19 cellular contexts compared by ENCODE assay signal in genomic region chr14:71437870-71438269, GRCh38.
DNase-seq lines count a peak whose midpoint lies in the region; ATAC-seq and TF ChIP-seq lines count a peak whose summit lies in the region.
"Had no signal": no experiment of that assay in that cellular context is flagged by ENCODE, and none has a peak within 500 bp of the region (broad histone marks: within the 10 kb centered on the region; RNA-seq: fewer than 3 reads in every experiment).

No MANE protein-coding gene starts in this region.

- H3K36me3 ChIP-seq in ACC112 (ENCODE audit: insufficient read depth, low read length): no peaks in the 10 kb centered on the region; the same call in 1 of the 2 replicates
- H3K36me3 ChIP-seq: vagina had no signal

- peak overlapping the region; percentile 81 for H3K27ac Mint-ChIP-seq in HFFc6
- H3K27ac Mint-ChIP-seq in brain: peak overlapping the region in 4 of 5 experiments; percentile 6 to 90 (median 38)
- peak overlapping the region; percentile 2 for H3K27ac Mint-ChIP-seq in memory B cell
- H3K27ac Mint-ChIP-seq: activated CD4-positive, alpha-beta memory T cell treated with anti-CD3 and anti-CD28 coated beads for 36 hours; activated T-cell treated with anti-CD3 and anti-CD28 coated beads, Interleukin-2, amount 50 U/mL, for 24 hours had no signal

- peaks cover 1% of the 10 kb centered on the region; the same call in 1 of the 2 replicates for H3K27me3 Mint-ChIP-seq in HFFc6 (ENCODE audit: insufficient read depth)
- H3K27me3 Mint-ChIP-seq in brain: no peaks in the 10 kb centered on the region
- no peaks in the 10 kb centered on the region for H3K27me3 Mint-ChIP-seq in memory B cell
- H3K27me3 Mint-ChIP-seq: activated CD4-positive, alpha-beta memory T cell treated with anti-CD3 and anti-CD28 coated beads for 36 hours; activated T-cell treated with anti-CD3 and anti-CD28 coated beads, Interleukin-2, amount 50 U/mL, for 24 hours; CD8-positive, alpha-beta memory T cell had no signal

- TF ChIP-seq CTCF in HFFc6 (IDR thresholded peaks at IDR 0.05): no peak
- no peak for TF ChIP-seq CTCF in brain (conservative IDR thresholded peaks at IDR 0.05)

- H3K36me3 Mint-ChIP-seq in HFFc6 (ENCODE audit: low read depth) (peaks cover 17% of the 10 kb centered on the region), brain (peaks cover 8% of the 10 kb centered on the region), memory B cell (peaks cover 18% of the 10 kb centered on the region)

- no peak for ATAC-seq in memory B cell (ENCODE audit: low read depth)

- no peak overlapping the region for H2AFZ ChIP-seq in ACC112 (ENCODE audit: low read length, unreplicated experiment)
- H2AFZ ChIP-seq: hepatocyte had no signal

- peak overlapping the region; percentile 48; the same call in 1 of the 2 replicates for H3K4me3 ChIP-seq in ACC112 (ENCODE audit: low read depth, low read length)
- H3K4me3 ChIP-seq: hepatocyte, vagina had no signal

- H3K4me3 Mint-ChIP-seq in HFFc6: peak overlapping the region; percentile 72
- peak overlapping the region in 2 of 5 experiments; percentile 1 to 46 for H3K4me3 Mint-ChIP-seq in brain
- H3K4me3 Mint-ChIP-seq in memory B cell: no peak overlapping the region
- H3K4me3 Mint-ChIP-seq: activated CD4-positive, alpha-beta memory T cell treated with anti-CD3 and anti-CD28 coated beads for 36 hours; activated T-cell treated with anti-CD3 and anti-CD28 coated beads, Interleukin-2, amount 50 U/mL, for 24 hours had no signal

- DNase-seq in HFFc6 (peak; percentile 20), memory B cell (ENCODE audit: low spot score in 2 of 2) (no peak), iPS-NIHi11 (ENCODE audit: low spot score) (no peak), NAMALWA (ENCODE audit: low spot score) (no peak), NCI-H524 treated with DMSO at 0.1 percent for 48 hours (lab: John Stamatoyannopoulos, UW) (no peak), NCI-H187 (lab: John Stamatoyannopoulos, UW) (no peak)
- DNase-seq: activated CD4-positive, alpha-beta memory T cell treated with anti-CD3 and anti-CD28 coated beads for 36 hours; activated naive CD4-positive, alpha-beta T cell treated with anti-CD3 and anti-CD28 coated beads, Interleukin-2, amount 50 U/mL, for 16 hours; activated T-cell treated with anti-CD3 and anti-CD28 coated beads, Interleukin-2, amount 50 U/mL, for 24 hours; CD8-positive, alpha-beta memory T cell; effector memory CD4-positive, alpha-beta T cell; EL; NCI-H1436; NCI-H510A treated with DMSO at 0.1 percent for 48 hours; stimulated activated CD4-positive, alpha-beta T cell treated with anti-CD3 and anti-CD28 coated beads, Interleukin-2, amount 100 ng/mL, for 24 hours had no signal

- peaks cover 46% of the 10 kb centered on the region for H3K79me2 ChIP-seq in ACC112 (ENCODE audit: control insufficient read depth, insufficient read depth, low read length, unreplicated experiment)

- H3K9me3 Mint-ChIP-seq in HFFc6: no peaks in the 10 kb centered on the region
- peaks cover 0 to 6% (median 0%) of the 10 kb centered on the region in 5 experiments for H3K9me3 Mint-ChIP-seq in brain
- no peaks in the 10 kb centered on the region for H3K9me3 Mint-ChIP-seq in memory B cell
- H3K9me3 Mint-ChIP-seq: activated CD4-positive, alpha-beta memory T cell treated with anti-CD3 and anti-CD28 coated beads for 36 hours; activated T-cell treated with anti-CD3 and anti-CD28 coated beads, Interleukin-2, amount 50 U/mL, for 24 hours had no signal

- H3K27me3 ChIP-seq in ACC112 (ENCODE audit: insufficient read depth, low read length): no peaks in the 10 kb centered on the region
- H3K27me3 ChIP-seq: hepatocyte, vagina had no signal

- peaks cover 34% of the 10 kb centered on the region for H3K4me1 ChIP-seq in ACC112 (ENCODE audit: control insufficient read depth, insufficient read depth, low read length, unreplicated experiment)

- peak overlapping the region; percentile 89 for H3K27ac ChIP-seq in ACC112 (ENCODE audit: low read depth, low read length)
- H3K27ac ChIP-seq: hepatocyte, vagina had no signal

- H3K4me1 Mint-ChIP-seq in HFFc6 (ENCODE audit: low read depth) (peaks cover 54% of the 10 kb centered on the region), brain (peaks cover 26% of the 10 kb centered on the region), memory B cell (peaks cover 13% of the 10 kb centered on the region)

Comparison
In these comparisons a context has a peak if more than half of its experiments do, and no peak if none do; other contexts are left out.
1. H3K27ac Mint-ChIP-seq: peak in every context shown above with its lines; median percentile 81 in HFFc6; 38 in brain; 2 in memory B cell.